27 cellular contexts compared by ENCODE assay signal in genomic region chr5:19261879-19262278, GRCh38.
"Had no signal": no experiment of that assay in that cellular context is flagged by ENCODE, and none has a peak within 500 bp of the region (broad histone marks: within the 10 kb centered on the region; RNA-seq: fewer than 3 reads in every experiment).

No MANE protein-coding gene starts in this region.

- ATAC-seq: activated CD4-positive, CD25-positive, alpha-beta regulatory T cell treated with anti-CD3 and anti-CD28 coated beads, Interleukin-2, amount 50 U/mL, for 24 hours; activated naive CD8-positive, alpha-beta T cell treated with anti-CD3 and anti-CD28 coated beads, Interleukin-2, amount 50 U/mL, for 24 hours; effector memory CD8-positive, alpha-beta T cell; left colon; stimulated activated memory B cell treated with anti-CD40 and anti-IgM and Interleukin-4, amounts not matched to agents 10 μg/mL and 1 μg/mL and 100 μg/mL, for 72 hours; upper lobe of right lung had no signal

- H3K9me3 ChIP-seq: right atrium auricular region, thyroid gland, upper lobe of right lung had no signal

- DNase-seq: activated CD4-positive, alpha-beta T cell treated with anti-CD3 and anti-CD28 coated beads for 48 hours; activated CD4-positive, alpha-beta T cell treated with anti-CD3 and anti-CD28 coated beads, Interleukin-2, amount 50 U/mL, for 48 hours; activated CD8-positive, alpha-beta memory T cell treated with anti-CD3 and anti-CD28 coated beads, Interleukin-2, amount 50 U/mL, for 4 hours; activated naive CD8-positive, alpha-beta T cell treated with anti-CD3 and anti-CD28 coated beads, Interleukin-2, amount 50 U/mL, for 24 hours; activated T-cell treated with anti-CD3 and anti-CD28 coated beads, Interleukin-2, amount 50 U/mL, for 1 hour; amygdala; caudate nucleus; cortex of kidney; effector memory CD8-positive, alpha-beta T cell; head of caudate nucleus; hippocampal formation; immature natural killer cell; kidney; left colon; mammary epithelial cell; naive B cell; occipital lobe; stimulated activated CD4-positive, alpha-beta T cell treated with anti-CD3 and anti-CD28 coated beads, Interleukin-1b, Interleukin-23, amount 100 ng/mL, for 48 hours; stimulated activated CD4-positive, alpha-beta T cell treated with anti-CD3 and anti-CD28 coated beads, Interleukin-4, amount 100 ng/mL, for 4 hours; stimulated activated CD8-positive, alpha-beta memory T cell treated with anti-CD3 and anti-CD28 coated beads, Interleukin-4, amount 100 ng/mL, for 48 hours; stomach; thyroid gland; upper lobe of right lung had no signal

- H3K4me3 ChIP-seq: right atrium auricular region, smooth muscle cell, stomach, thyroid gland, upper lobe of right lung had no signal

- H3K27me3 ChIP-seq: right atrium auricular region, stomach, thyroid gland, upper lobe of right lung had no signal

- H3K4me2 ChIP-seq: smooth muscle cell had no signal

- H3K36me3 ChIP-seq: right atrium auricular region, stomach, thyroid gland, upper lobe of right lung had no signal

- H3K27ac ChIP-seq: right atrium auricular region, stomach, thyroid gland, upper lobe of right lung had no signal

- H3K4me1 ChIP-seq: right atrium auricular region, stomach, thyroid gland, upper lobe of right lung had no signal
